Comparison of ENCODE assay signal across 13 cellular contexts in genomic region chr14:51310453-51311074, GRCh38.
DNase-seq lines count a peak whose midpoint lies in the region; ATAC-seq and TF ChIP-seq lines count a peak whose summit lies in the region.
"Had no signal": no experiment of that assay in that cellular context is flagged by ENCODE, and none has a peak within 500 bp of the region (broad histone marks: within the 10 kb centered on the region; RNA-seq: fewer than 3 reads in every experiment).

No MANE protein-coding gene starts in this region.

- no peaks in the 10 kb centered on the region for H3K9me3 ChIP-seq in vagina

- TF ChIP-seq POLR2A in vagina (IDR thresholded peaks at IDR 0.05) = no peak

- H3K36me3 ChIP-seq in vagina = no peaks in the 10 kb centered on the region

- ATAC-seq in Right ventricle myocardium superior (ENCODE audit: poor library complexity) (peak; percentile 88), GM18870 (IDR thresholded peaks at IDR 0.05; ENCODE audit: unreplicated experiment) (no peak), GM18502 (IDR thresholded peaks at IDR 0.05; ENCODE audit: poor library complexity, unreplicated experiment) (no peak)
- ATAC-seq: activated CD4-positive, alpha-beta T cell treated with anti-CD3 and anti-CD28 coated beads for 36 hours had no signal

- DNase-seq in Right ventricle myocardium superior (no peak), cardiac septum (ENCODE audit: low spot score) (no peak), dermis blood vessel endothelial cell (peak; percentile 84), left kidney (ENCODE audit: low read depth, low spot score) (peak; percentile 24), vagina (ENCODE audit: extremely low spot score in 2 of 2) (no peak), COR-L47 (lab: John Stamatoyannopoulos, UW) (no peak)
- DNase-seq: activated CD4-positive, alpha-beta T cell treated with anti-CD3 and anti-CD28 coated beads for 36 hours; activated gamma-delta T cell treated with Interleukin-2 at 50 U/mL for 16 hours; NCI-H748 treated with DMSO at 0.1 percent for 48 hours; stimulated activated naive CD4-positive, alpha-beta T cell treated with Interleukin-2 at 50 U/mL for 16 hours had no signal

- no peak overlapping the region for H3K4me3 ChIP-seq in vagina

- no peaks in the 10 kb centered on the region for H3K27me3 ChIP-seq in vagina

- TF ChIP-seq CTCF in vagina (IDR thresholded peaks at IDR 0.05) = no peak

- peak overlapping the region; percentile 64 for H3K27ac ChIP-seq in vagina
- H3K27ac ChIP-seq: KMS-11 had no signal

- peaks cover 19% of the 10 kb centered on the region for H3K4me1 ChIP-seq in vagina

- intact Hi-C loops in Right ventricle myocardium superior (cut with DNase I) (no loop called here), cardiac septum (cut with DNase I) (no loop called here), vagina (cut with DNase I) (no loop called here)

Comparison
In these comparisons a context has a peak if more than half of its experiments do, and no peak if none do; other contexts are left out.
1. DNase-seq: peak in dermis blood vessel endothelial cell (single experiment) and left kidney (single experiment); none in Right ventricle myocardium superior (single experiment), cardiac septum (single experiment), vagina (0 of 2) and COR-L47 (single experiment).